Comparison of ENCODE assay signal across 8 cellular contexts in genomic region chr19:44071824-44072542, GRCh38. TPM values are rescaled to one million over a fixed set of nuclear protein-coding genes. Genes with fewer than 3 reads are reported as not detected.
DNase-seq lines count a peak whose midpoint lies in the region; ATAC-seq lines count a peak whose summit lies in the region.

Gene ZNF284 (plus strand): TSS chr19:44072159. CDS start chr19:44076390, 4,231 bp downstream.

- peaks cover 0 to 7% of the 10 kb centered on the region in 2 donors for H3K9me3 ChIP-seq in CD4-positive, alpha-beta memory T cell (ENCODE audit: control insufficient read depth in 1 of 2, low read length in 2 of 2)
- H3K9me3 ChIP-seq in muscle layer of colon (ENCODE audit: low read length), result peaks cover 11% of the 10 kb centered on the region

- H3K36me3 Mint-ChIP-seq in CD4-positive, alpha-beta memory T cell, result peaks cover 22 to 35% of the 10 kb centered on the region in 2 donors
- H3K36me3 Mint-ChIP-seq in activated T-cell treated with anti-CD3 and anti-CD28 coated beads, Interleukin-2, amount 50 U/mL, for 4 hours (ENCODE audit: insufficient read depth), result peaks cover 20% of the 10 kb centered on the region

- peak within 1 kb of the TSS; percentile 54 to 76 for H3K4me3 ChIP-seq in CD4-positive, alpha-beta memory T cell (ENCODE audit: low read length in 2 of 2)
- H3K4me3 ChIP-seq in muscle layer of colon (ENCODE audit: low read depth in 1 of 2, low read length in 2 of 2), result peak within 1 kb of the TSS; percentile 82 to 92

- ATAC-seq in GM19463 (IDR thresholded peaks at IDR 0.05; ENCODE audit: unreplicated experiment) (peak; percentile 98), esophagus mucosa (peak; percentile 94)
- ATAC-seq in activated T-cell treated with anti-CD3 and anti-CD28 coated beads, Interleukin-2, amount 50 U/mL, for 4 hours, result peak; percentile 99

- CTCF ChIA-PET in CD4-positive, alpha-beta memory T cell (lab: Charles Lee; ENCODE audit: partially characterized antibody), result interaction anchor here (1.0 kb wide), 1 partner anchor 18 kb away, joined by 3 read pairs; no protein-coding TSS in a partner anchor

- no peaks in the 10 kb centered on the region for H3K36me3 ChIP-seq in CD4-positive, alpha-beta memory T cell (ENCODE audit: insufficient read depth, low read length)
- H3K36me3 ChIP-seq in muscle layer of colon (ENCODE audit: insufficient read depth, low read length), result peaks cover under 1% of the 10 kb centered on the region

- peaks cover 4 to 38% (median 32%) of the 10 kb centered on the region in 8 donors for H3K9me3 Mint-ChIP-seq in CD4-positive, alpha-beta memory T cell
- peaks cover 30% of the 10 kb centered on the region for H3K9me3 Mint-ChIP-seq in activated T-cell treated with anti-CD3 and anti-CD28 coated beads, Interleukin-2, amount 50 U/mL, for 4 hours

- peak within 1 kb of the TSS; percentile 39 for H3K27ac ChIP-seq in CD4-positive, alpha-beta memory T cell (ENCODE audit: low read depth, low read length)
- H3K27ac ChIP-seq in muscle layer of colon (ENCODE audit: low read depth, low read length), result peak within 1 kb of the TSS; percentile 62

- H3K4me3 Mint-ChIP-seq in CD4-positive, alpha-beta memory T cell, result peak within 1 kb of the TSS; percentile 85 to 96 (median 92)
- peak within 1 kb of the TSS; percentile 93 for H3K4me3 Mint-ChIP-seq in activated T-cell treated with anti-CD3 and anti-CD28 coated beads, Interleukin-2, amount 50 U/mL, for 4 hours

- H3K4me1 Mint-ChIP-seq in CD4-positive, alpha-beta memory T cell, result peaks cover 17 to 31% (median 24%) of the 10 kb centered on the region in 4 donors
- H3K4me1 Mint-ChIP-seq in activated T-cell treated with anti-CD3 and anti-CD28 coated beads, Interleukin-2, amount 50 U/mL, for 4 hours (ENCODE audit: low read depth), result peaks cover 26% of the 10 kb centered on the region

- peak within 1 kb of the TSS; percentile 56 for H3K9ac ChIP-seq in muscle layer of colon (ENCODE audit: low read length)

- POLR2A ChIA-PET in CD4-positive, alpha-beta memory T cell (lab: Charles Lee; ENCODE audit: partially characterized antibody), result interaction anchor here (1.0 to 2.3 kb wide), 3 partner anchors 23 to 121 kb away, joined by 3 to 8 read pairs (median 3); partner anchors contain the start of genes ZNF221 and ZNF226

- peaks cover 21% of the 10 kb centered on the region for H3K4me1 ChIP-seq in CD4-positive, alpha-beta memory T cell (ENCODE audit: insufficient read depth, low read length)
- H3K4me1 ChIP-seq in muscle layer of colon (ENCODE audit: insufficient read depth, low read length), result peaks cover 3% of the 10 kb centered on the region

- H3K27me3 ChIP-seq in CD4-positive, alpha-beta memory T cell (ENCODE audit: insufficient read depth, low read length), result no peaks in the 10 kb centered on the region
- H3K27me3 ChIP-seq in muscle layer of colon (ENCODE audit: control insufficient read depth in 1 of 2, insufficient read depth in 2 of 2, low read length in 2 of 2), result no peaks in the 10 kb centered on the region

- H3K27me3 Mint-ChIP-seq in CD4-positive, alpha-beta memory T cell, result peaks cover 0 to 1% of the 10 kb centered on the region in 2 donors
- H3K27me3 Mint-ChIP-seq in activated T-cell treated with anti-CD3 and anti-CD28 coated beads, Interleukin-2, amount 50 U/mL, for 4 hours (ENCODE audit: low read depth), result no peaks in the 10 kb centered on the region

- DNase-seq in CD4-positive, alpha-beta memory T cell, result peak; percentile 82 to 85 (median 83)
- DNase-seq in HT-29 (ENCODE audit: low spot score) (peak; percentile 97), OCI-M2 (lab: John Stamatoyannopoulos, UW; ENCODE audit: unreplicated experiment) (peak; percentile 93)
- peak; percentile 79 for DNase-seq in activated T-cell treated with anti-CD3 and anti-CD28 coated beads, Interleukin-2, amount 50 U/mL, for 4 hours
- peak; percentile 62 to 63 for DNase-seq in stimulated activated CD8-positive, alpha-beta memory T cell treated with anti-CD3 and anti-CD28 coated beads, Interleukin-7, amount 100 ng/mL, for 1 hour (ENCODE audit: low read depth in 2 of 2)

- peak within 1 kb of the TSS; percentile 45 to 93 (median 86) for H3K27ac Mint-ChIP-seq in CD4-positive, alpha-beta memory T cell

- intact Hi-C loops in CD4-positive, alpha-beta memory T cell (cut with micrococcal nuclease), result loop anchor here (1.0 to 2.0 kb wide), 3 partner anchors 21 to 69 kb away; partner anchors contain the start of genes ZNF224 and ZNF230

RNA-seq across cellular contexts. Expression of gene ZNF284, which starts in this region (rescaled TPM):
- 1 to 10 TPM; 5.4 to 5.7 TPM for total RNA-seq in CD4-positive, alpha-beta memory T cell
- polyA plus RNA-seq in CD4-positive, alpha-beta memory T cell, result 1 to 10 TPM in 1 of 2 donors, under 1 TPM in 1; 0.61 to 1.2 TPM
- 0.38 and 0.63 TPM in 2 replicates for total RNA-seq in HT-29 (2014; rRNA removed; shearing (Covaris generic))
- total RNA-seq in activated T-cell treated with anti-CD3 and anti-CD28 coated beads, Interleukin-2, amount 50 U/mL, for 4 hours, result 1 to 10 TPM; 1.3 to 1.5 (median 1.4) TPM
- 0.36 TPM for total RNA-seq in esophagus mucosa

Comparison
In these comparisons a context has a peak if more than half of its experiments do, and no peak if none do; other contexts are left out.
1. Peak in every context shown above with its lines: DNase-seq, ATAC-seq, H3K4me3 ChIP-seq and H3K27ac ChIP-seq.
2. Peak in DNase-seq in HT-29; RNA of the gene not detected or under 1 TPM.
3. Peak in ATAC-seq in esophagus mucosa; RNA of the gene not detected or under 1 TPM.